1 cellular context compared by ENCODE assay signal in genomic region chr17:50707296-50708049, GRCh38.
TF ChIP-seq lines count a peak whose summit lies in the region.

TSS of gene ANKRD40 (minus strand) at chr17:50707914. CDS start at chr17:50707654, 260 bp downstream.

TF ChIP-seq in K562, 482 proteins besides CTCF, POLR2A, EP300 and RAD21 (continued from another document):
- TF ChIP-seq THRA (IDR thresholded peaks at IDR 0.05) (no peak), ZNF384 (IDR thresholded peaks at IDR 0.05; ENCODE audit: low read depth, low read length) (peak; percentile 51; the same call in 1 of the 2 replicates), GTF2A2 (tag; IDR thresholded peaks at IDR 0.05) (0 out of 2 replicates have a peak, but pooled peaks have one; percentile 46), MAFF (IDR thresholded peaks at IDR 0.05; ENCODE audit: low read length) (no peak), MEF2A (IDR thresholded peaks at IDR 0.05; ENCODE audit: control insufficient read depth, low read depth, low read length) (peak; percentile 99), MCM5 (IDR thresholded peaks at IDR 0.05; ENCODE audit: low read depth) (no peak), CHD2 (IDR thresholded peaks at IDR 0.05; ENCODE audit: low read depth, low read length) (peak; percentile 22; the same call in 1 of the 2 replicates), ZNF23 (CRISPR knock-in tag; IDR thresholded peaks at IDR 0.05) (no peak), BCL6 (CRISPR knock-in tag; IDR thresholded peaks at IDR 0.05) (no peak), SOX6 (IDR thresholded peaks at IDR 0.05) (peak; percentile 59), HES1 (IDR thresholded peaks at IDR 0.05; ENCODE audit: low read depth) (no peak), NR2C1 (IDR thresholded peaks at IDR 0.05) (no peak; the same call in 1 of the 2 replicates), NR2C1 (tag; IDR thresholded peaks at IDR 0.05) (0 out of 2 replicates have a peak, but pooled peaks have one; percentile 27), GATAD2B (IDR thresholded peaks at IDR 0.05; ENCODE audit: borderline replicate concordance) (peak; percentile 95), FOXM1 (IDR thresholded peaks at IDR 0.05; ENCODE audit: low read depth) (no peak), FOXM1 (CRISPR knock-in tag; IDR thresholded peaks at IDR 0.05; ENCODE audit: low read depth) (no peak), TAL1 (IDR thresholded peaks at IDR 0.05) (no peak), SRSF7 (optimal IDR thresholded peaks at IDR 0.05; ENCODE audit: low read depth, low read length) (no peak), PRPF4 (IDR thresholded peaks at IDR 0.05; ENCODE audit: insufficient read depth, low read depth, low read length, poor library complexity, severe bottlenecking) (no peak), TAF1 (IDR thresholded peaks at IDR 0.05; ENCODE audit: control insufficient read depth, extremely low read depth, insufficient read depth, low read length, severe bottlenecking) (peak; percentile 96)
- TF ChIP-seq, protein P1, sequence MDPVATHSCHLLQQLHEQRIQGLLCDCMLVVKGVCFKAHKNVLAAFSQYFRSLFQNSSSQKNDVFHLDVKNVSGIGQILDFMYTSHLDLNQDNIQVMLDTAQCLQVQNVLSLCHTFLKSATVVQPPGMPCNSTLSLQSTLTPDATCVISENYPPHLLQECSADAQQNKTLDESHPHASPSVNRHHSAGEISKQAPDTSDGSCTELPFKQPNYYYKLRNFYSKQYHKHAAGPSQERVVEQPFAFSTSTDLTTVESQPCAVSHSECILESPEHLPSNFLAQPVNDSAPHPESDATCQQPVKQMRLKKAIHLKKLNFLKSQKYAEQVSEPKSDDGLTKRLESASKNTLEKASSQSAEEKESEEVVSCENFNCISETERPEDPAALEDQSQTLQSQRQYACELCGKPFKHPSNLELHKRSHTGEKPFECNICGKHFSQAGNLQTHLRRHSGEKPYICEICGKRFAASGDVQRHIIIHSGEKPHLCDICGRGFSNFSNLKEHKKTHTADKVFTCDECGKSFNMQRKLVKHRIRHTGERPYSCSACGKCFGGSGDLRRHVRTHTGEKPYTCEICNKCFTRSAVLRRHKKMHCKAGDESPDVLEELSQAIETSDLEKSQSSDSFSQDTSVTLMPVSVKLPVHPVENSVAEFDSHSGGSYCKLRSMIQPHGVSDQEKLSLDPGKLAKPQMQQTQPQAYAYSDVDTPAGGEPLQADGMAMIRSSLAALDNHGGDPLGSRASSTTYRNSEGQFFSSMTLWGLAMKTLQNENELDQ (CRISPR knock-in tag; IDR thresholded peaks at IDR 0.05; ENCODE audit: borderline replicate concordance): 0 out of 2 replicates have a peak, but pooled peaks have one; percentile 66
- TF ChIP-seq, protein P2, sequence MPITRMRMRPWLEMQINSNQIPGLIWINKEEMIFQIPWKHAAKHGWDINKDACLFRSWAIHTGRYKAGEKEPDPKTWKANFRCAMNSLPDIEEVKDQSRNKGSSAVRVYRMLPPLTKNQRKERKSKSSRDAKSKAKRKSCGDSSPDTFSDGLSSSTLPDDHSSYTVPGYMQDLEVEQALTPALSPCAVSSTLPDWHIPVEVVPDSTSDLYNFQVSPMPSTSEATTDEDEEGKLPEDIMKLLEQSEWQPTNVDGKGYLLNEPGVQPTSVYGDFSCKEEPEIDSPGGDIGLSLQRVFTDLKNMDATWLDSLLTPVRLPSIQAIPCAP (CRISPR knock-in tag; IDR thresholded peaks at IDR 0.05; ENCODE audit: borderline replicate concordance): no peak
- TF ChIP-seq, protein P3, sequence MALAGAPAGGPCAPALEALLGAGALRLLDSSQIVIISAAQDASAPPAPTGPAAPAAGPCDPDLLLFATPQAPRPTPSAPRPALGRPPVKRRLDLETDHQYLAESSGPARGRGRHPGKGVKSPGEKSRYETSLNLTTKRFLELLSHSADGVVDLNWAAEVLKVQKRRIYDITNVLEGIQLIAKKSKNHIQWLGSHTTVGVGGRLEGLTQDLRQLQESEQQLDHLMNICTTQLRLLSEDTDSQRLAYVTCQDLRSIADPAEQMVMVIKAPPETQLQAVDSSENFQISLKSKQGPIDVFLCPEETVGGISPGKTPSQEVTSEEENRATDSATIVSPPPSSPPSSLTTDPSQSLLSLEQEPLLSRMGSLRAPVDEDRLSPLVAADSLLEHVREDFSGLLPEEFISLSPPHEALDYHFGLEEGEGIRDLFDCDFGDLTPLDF (CRISPR knock-in tag; IDR thresholded peaks at IDR 0.05): no peak
